ENCODE assay signal across 9 cellular contexts in the genomic region with DNA sequence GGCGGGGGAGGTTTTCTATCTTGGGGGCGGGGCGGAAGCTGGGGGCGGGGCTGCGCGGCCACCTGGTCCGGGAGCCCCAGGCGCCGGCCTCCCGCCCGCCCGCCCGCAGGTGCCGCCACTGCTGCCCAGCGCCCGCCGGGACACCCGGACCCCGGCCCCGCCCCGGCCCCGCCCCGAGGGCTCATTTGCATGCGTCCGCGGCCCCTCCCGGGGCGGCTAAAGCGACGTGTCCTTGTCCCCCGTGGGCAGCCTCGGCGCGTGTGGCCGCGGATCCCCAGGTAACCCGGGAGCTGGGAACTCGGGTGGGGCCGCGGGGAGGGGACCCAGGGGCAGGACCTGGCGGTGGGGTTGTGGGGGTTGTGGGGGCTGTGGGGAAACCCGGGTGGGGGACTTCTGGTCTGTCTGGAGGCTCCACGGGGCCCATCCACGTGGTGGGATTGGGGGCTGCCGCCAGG. TPM values are rescaled to one million over a fixed set of nuclear protein-coding genes. Genes with fewer than 3 reads are reported as not detected.
DNase-seq lines count a peak whose midpoint lies in the region; ATAC-seq and TF ChIP-seq lines count a peak whose summit lies in the region.
"Had no signal": no experiment of that assay in that cellular context is flagged by ENCODE, and none has a peak within 500 bp of the region (broad histone marks: within the 10 kb centered on the region; RNA-seq: fewer than 3 reads in every experiment).

A gene (plus strand): TSS at position 219 of the 455 bp plus-strand sequence. CDS start 871 bp downstream, outside the sequence.

- peak within 1 kb of the TSS; percentile 61 for H3K4me2 ChIP-seq in IMR-90 (ENCODE audit: low read depth, low read length)

- H4K20me1 ChIP-seq in IMR-90 (ENCODE audit: insufficient read depth, low read length), result no peaks in the 10 kb centered on the region

- H3K79me1 ChIP-seq in IMR-90 (ENCODE audit: low read depth in 1 of 2, low read length in 2 of 2), result no peaks in the 10 kb centered on the region

- no peak for TF ChIP-seq RAD21 in IMR-90 (IDR thresholded peaks at IDR 0.05; ENCODE audit: low read length)

- 19% methylated on average over 5 of the region's 45 CpGs; no CpG with 5 or more reads in 1 of the 2 experiments for WGBS in IMR-90 (ENCODE audit: extremely low coverage in 2 of 2, insufficient read length in 1 of 2), 2 experiments

- H3K27me3 ChIP-seq in IMR-90 (ENCODE audit: control insufficient read depth, insufficient read depth, low read length), result no peaks in the 10 kb centered on the region
- peaks cover 6 to 13% (median 11%) of the 10 kb centered on the region in 3 donors for H3K27me3 ChIP-seq in gastrocnemius medialis

- H3K27ac Mint-ChIP-seq in activated T-cell treated with anti-CD3 and anti-CD28 coated beads, Interleukin-2, amount 50 U/mL, for 24 hours, result peak within 1 kb of the TSS; percentile 71
- H3K27ac Mint-ChIP-seq in glutamatergic neuron (ENCODE audit: unreplicated experiment), result no peak within 1 kb of the TSS

- no peak within 1 kb of the TSS for H2BK120ac ChIP-seq in IMR-90 (ENCODE audit: low read depth, low read length)

- H3K14ac ChIP-seq in IMR-90 (replicated peaks; ENCODE audit: low read depth, low read length), result no peak within 1 kb of the TSS

- H3K4me3 ChIP-seq in IMR-90 (ENCODE audit: insufficient read depth, low read depth, low read length) (peak within 1 kb of the TSS; percentile 20), gastrocnemius medialis (peak within 1 kb of the TSS; percentile 33 to 46 (median 36))
- H3K4me3 ChIP-seq: SJSA1 had no signal

- BruUV-seq in IMR-90 (replicated peaks; lab: Mats Ljungman, UMichigan), result no TSS peak

- no peak within 1 kb of the TSS for H3K4ac ChIP-seq in IMR-90 (ENCODE audit: low read depth, low read length)

- H3K4me1 ChIP-seq in IMR-90 (ENCODE audit: control insufficient read depth, insufficient read depth, low read length) (no peaks in the 10 kb centered on the region), gastrocnemius medialis (peaks cover 0 to 4% of the 10 kb centered on the region in 2 donors)
- H3K4me1 ChIP-seq: SJSA1 had no signal

- H3K27me3 Mint-ChIP-seq in activated T-cell treated with anti-CD3 and anti-CD28 coated beads, Interleukin-2, amount 50 U/mL, for 24 hours, result no peaks in the 10 kb centered on the region
- H3K27me3 Mint-ChIP-seq in glutamatergic neuron (ENCODE audit: unreplicated experiment), result peaks cover 13% of the 10 kb centered on the region

- no peak within 1 kb of the TSS for H3K56ac ChIP-seq in IMR-90 (ENCODE audit: extremely low read depth, insufficient read depth, low read length)

- POLR2A ChIA-PET in IMR-90 (lab: Charles Lee; ENCODE audit: unreplicated experiment), result no interaction called here

- TF ChIP-seq POLR2A in IMR-90 (IDR thresholded peaks at IDR 0.05; ENCODE audit: low read depth, low read length) (no peak), gastrocnemius medialis (IDR thresholded peaks at IDR 0.05) (no peak)

- peak within 1 kb of the TSS; percentile 72 for H2AK9ac ChIP-seq in IMR-90 (replicated peaks; ENCODE audit: low read depth, low read length, poor library complexity)

- H3K36me3 ChIP-seq in IMR-90 (ENCODE audit: control insufficient read depth, insufficient read depth, low read length), result peaks cover 11% of the 10 kb centered on the region
- H3K36me3 ChIP-seq in gastrocnemius medialis, result peaks cover 0 to 12% of the 10 kb centered on the region in 2 donors
- H3K36me3 ChIP-seq: SJSA1 had no signal

- H3K18ac ChIP-seq in IMR-90 (ENCODE audit: low read depth, low read length), result no peak within 1 kb of the TSS

- peaks cover 34% of the 10 kb centered on the region for H3K36me3 Mint-ChIP-seq in activated T-cell treated with anti-CD3 and anti-CD28 coated beads, Interleukin-2, amount 50 U/mL, for 24 hours (ENCODE audit: low read depth)
- H3K36me3 Mint-ChIP-seq in glutamatergic neuron (ENCODE audit: unreplicated experiment), result no peaks in the 10 kb centered on the region

- no peak within 1 kb of the TSS for H2BK5ac ChIP-seq in IMR-90 (ENCODE audit: low read depth, low read length, poor library complexity, severe bottlenecking)

- no peaks in the 10 kb centered on the region for H3K9me1 ChIP-seq in IMR-90 (ENCODE audit: insufficient read depth, low read length)

- TF ChIP-seq CTCF in IMR-90 (conservative IDR thresholded peaks at IDR 0.05; ENCODE audit: low read depth, low read length), result no peak
- TF ChIP-seq CTCF in glutamatergic neuron (IDR thresholded peaks at IDR 0.05; ENCODE audit: partially characterized antibody, unreplicated experiment), result no peak
- TF ChIP-seq CTCF in gastrocnemius medialis (IDR thresholded peaks at IDR 0.05 in 4 of 5, conservative IDR thresholded peaks at IDR 0.05 in 1 of 5), result no peak

- dilution Hi-C loops in IMR-90 (cut with HindIII; ENCODE audit: low sequenced_read_pairs, unreplicated experiment), result no loop called here

- no peaks in the 10 kb centered on the region for H3K9me3 Mint-ChIP-seq in activated T-cell treated with anti-CD3 and anti-CD28 coated beads, Interleukin-2, amount 50 U/mL, for 24 hours
- H3K9me3 Mint-ChIP-seq in glutamatergic neuron (ENCODE audit: unreplicated experiment), result peaks cover 16% of the 10 kb centered on the region

- no peak within 1 kb of the TSS for H2BK20ac ChIP-seq in IMR-90 (ENCODE audit: low read depth, low read length)

- H3K9ac ChIP-seq in IMR-90 (ENCODE audit: low read depth, low read length), result no peak within 1 kb of the TSS

- no peak within 1 kb of the TSS for H4K91ac ChIP-seq in IMR-90 (ENCODE audit: insufficient read depth, low read depth, low read length)

- no peak within 1 kb of the TSS for H3K27ac ChIP-seq in IMR-90 (ENCODE audit: insufficient read depth, low read length)
- H3K27ac ChIP-seq in gastrocnemius medialis, result no peak within 1 kb of the TSS
- H3K27ac ChIP-seq: SJSA1 had no signal

- no peak within 1 kb of the TSS for H3K23ac ChIP-seq in IMR-90 (ENCODE audit: low read depth, low read length)

- H3K9me3 ChIP-seq in IMR-90 (ENCODE audit: control insufficient read depth, insufficient read depth, low read length), result no peaks in the 10 kb centered on the region
- H3K9me3 ChIP-seq in gastrocnemius medialis, result no peaks in the 10 kb centered on the region
- H3K9me3 ChIP-seq: SJSA1 had no signal

- peaks cover 5% of the 10 kb centered on the region for H3K4me1 Mint-ChIP-seq in activated T-cell treated with anti-CD3 and anti-CD28 coated beads, Interleukin-2, amount 50 U/mL, for 24 hours (ENCODE audit: low read depth)
- H3K4me1 Mint-ChIP-seq in glutamatergic neuron (ENCODE audit: low read depth, unreplicated experiment), result no peaks in the 10 kb centered on the region

- DNase-seq in ELR (ENCODE audit: low read depth) (peak; percentile 19), IMR-90 (no peak), glutamatergic neuron (peak; percentile 57), gastrocnemius medialis (peak in 1 of 2 donors; percentile 13), HCEC 1CT (no peak)
- DNase-seq in activated T-cell treated with anti-CD3 and anti-CD28 coated beads, Interleukin-2, amount 50 U/mL, for 24 hours, result peak; percentile 50

- ATAC-seq in IMR-90 (ENCODE audit: low read depth) (peak; percentile 53; the same call in 1 of the 2 replicates), gastrocnemius medialis (no peak), HG02981 (IDR thresholded peaks at IDR 0.05; ENCODE audit: unreplicated experiment) (no peak), GM18909 (IDR thresholded peaks at IDR 0.05; ENCODE audit: poor library complexity, unreplicated experiment) (no peak)

- H4K8ac ChIP-seq in IMR-90 (ENCODE audit: low read depth in 2 of 2, low read length in 2 of 2), result peak within 1 kb of the TSS in 1 of 2 experiments; percentile 4; a peak in 1 of 4 replicates

- no peak within 1 kb of the TSS for H4K5ac ChIP-seq in IMR-90 (ENCODE audit: low read depth, low read length)

- in situ Hi-C loops in IMR-90 (cut with MboI; ENCODE audit: low sequenced_read_pairs) (no loop called here), gastrocnemius medialis (cut with MboI; ENCODE audit: low sequenced_read_pairs in 4 of 4) (no loop called here)

- H2AK5ac ChIP-seq in IMR-90 (ENCODE audit: low read depth, low read length), result peak within 1 kb of the TSS; percentile 8; the same call in 1 of the 2 replicates

- peak within 1 kb of the TSS; percentile 63 for H2AFZ ChIP-seq in IMR-90 (replicated peaks; ENCODE audit: low read length, poor library complexity)

- H2BK15ac ChIP-seq in IMR-90 (ENCODE audit: low read depth, low read length), result no peak within 1 kb of the TSS

- H3K4me3 Mint-ChIP-seq in activated T-cell treated with anti-CD3 and anti-CD28 coated beads, Interleukin-2, amount 50 U/mL, for 24 hours, result peak within 1 kb of the TSS; percentile 63
- H3K4me3 Mint-ChIP-seq in glutamatergic neuron (ENCODE audit: unreplicated experiment), result peak within 1 kb of the TSS; percentile 71

- CTCF ChIA-PET in IMR-90 (lab: Yijun Ruan, JAX), result no interaction called here

- intact Hi-C loops in IMR-90 (cut with micrococcal nuclease), result no loop called here
- intact Hi-C loops in gastrocnemius medialis (cut with DNase I; ENCODE audit: low total_unique reads), result no loop called here

TF ChIP-seq in IMR-90, 13 proteins besides CTCF, POLR2A, EP300 and RAD21 (continues in another document):
- no peak for TF ChIP-seq FOS (IDR thresholded peaks at IDR 0.05; ENCODE audit: low read depth, low read length)
- TF ChIP-seq BHLHE40 (IDR thresholded peaks at IDR 0.05; ENCODE audit: low read depth, low read length), result no peak
- no peak for TF ChIP-seq CHD1 (IDR thresholded peaks at IDR 0.05; ENCODE audit: low read depth, low read length)
- TF ChIP-seq CEBPB (IDR thresholded peaks at IDR 0.05; ENCODE audit: low read depth, low read length), result no peak
- no peak for TF ChIP-seq MAZ (IDR thresholded peaks at IDR 0.05; ENCODE audit: borderline replicate concordance, low read depth, low read length)
- TF ChIP-seq, protein P1, sequence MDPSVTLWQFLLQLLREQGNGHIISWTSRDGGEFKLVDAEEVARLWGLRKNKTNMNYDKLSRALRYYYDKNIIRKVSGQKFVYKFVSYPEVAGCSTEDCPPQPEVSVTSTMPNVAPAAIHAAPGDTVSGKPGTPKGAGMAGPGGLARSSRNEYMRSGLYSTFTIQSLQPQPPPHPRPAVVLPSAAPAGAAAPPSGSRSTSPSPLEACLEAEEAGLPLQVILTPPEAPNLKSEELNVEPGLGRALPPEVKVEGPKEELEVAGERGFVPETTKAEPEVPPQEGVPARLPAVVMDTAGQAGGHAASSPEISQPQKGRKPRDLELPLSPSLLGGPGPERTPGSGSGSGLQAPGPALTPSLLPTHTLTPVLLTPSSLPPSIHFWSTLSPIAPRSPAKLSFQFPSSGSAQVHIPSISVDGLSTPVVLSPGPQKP (IDR thresholded peaks at IDR 0.05; ENCODE audit: borderline replicate concordance, low read depth, low read length), result no peak
- no peak for TF ChIP-seq MXI1 (IDR thresholded peaks at IDR 0.05; ENCODE audit: borderline replicate concordance, low read depth, low read length)
- TF ChIP-seq NFE2L2 (IDR thresholded peaks at IDR 0.05; ENCODE audit: low read depth, low read length), result no peak
- TF ChIP-seq SMC3 (IDR thresholded peaks at IDR 0.05; ENCODE audit: low read depth, low read length), result no peak

RNA-seq across cellular contexts. Expression of the gene that starts here (rescaled TPM):
- total RNA-seq in IMR-90 (2012; rRNA removed), result not detected in 2 replicates
- polyA plus RNA-seq in IMR-90 (2012; rRNA removed), result not detected in 2 replicates
- polyA plus RNA-seq in IMR-90 (2012; cell fraction: cytosol; rRNA removed), result 0.11 and 0.22 TPM in 2 replicates
- polyA plus RNA-seq in IMR-90 (2012; cell fraction: nucleus; rRNA removed; ENCODE audit: low replicate concordance), result 0.27 TPM in 1 of 2 replicates, not detected in the other
- not detected for total RNA-seq in glutamatergic neuron (ENCODE audit: unreplicated experiment)
- 1 to 10 TPM in 3 of 4 donors, not detected in 1; 1.6 to 2.1 (median 1.8) TPM for total RNA-seq in gastrocnemius medialis
- total RNA-seq: SJSA1 had no signal

Comparison
In these comparisons a context has a peak if more than half of its experiments do, and no peak if none do; other contexts are left out.
1. Peak in ATAC-seq, H3K4me3 ChIP-seq and H3K4me2 ChIP-seq in IMR-90; RNA of the gene not detected or under 1 TPM.
2. Peak in DNase-seq in glutamatergic neuron; RNA of the gene not detected or under 1 TPM.
3. DNase-seq: peak in ELR (single experiment) and activated T-cell treated with anti-CD3 and anti-CD28 coated beads, Interleukin-2, amount 50 U/mL, for 24 hours (single experiment); none in IMR-90 (single experiment) and HCEC 1CT (single experiment).